ENCODE assay signal across 13 cellular contexts in genomic region chr12:104566244-104566993, GRCh38.
DNase-seq lines count a peak whose midpoint lies in the region; ATAC-seq lines count a peak whose summit lies in the region.
"Had no signal": no experiment of that assay in that cellular context is flagged by ENCODE, and none has a peak within 500 bp of the region (broad histone marks: within the 10 kb centered on the region; RNA-seq: fewer than 3 reads in every experiment).

No MANE protein-coding gene starts in this region.

- no peak overlapping the region for H3K4me3 Mint-ChIP-seq in T-helper 1 cell treated with Interleukin-12 subunit alpha and Interleukin-12 subunit beta and Interleukin-4 antibody, amounts not matched to agents 30 μg/mL and 1 μg/mL, for 36 hours
- no peak overlapping the region for H3K4me3 Mint-ChIP-seq in T-helper 17 cell
- H3K4me3 Mint-ChIP-seq: mesothelial cell of epicardium, type B pancreatic cell had no signal

- no peaks in the 10 kb centered on the region for H3K27me3 Mint-ChIP-seq in T-helper 1 cell treated with Interleukin-12 subunit alpha and Interleukin-12 subunit beta and Interleukin-4 antibody, amounts not matched to agents 30 μg/mL and 1 μg/mL, for 36 hours (ENCODE audit: low read depth)
- no peaks in the 10 kb centered on the region for H3K27me3 Mint-ChIP-seq in T-helper 17 cell
- H3K27me3 Mint-ChIP-seq: type B pancreatic cell had no signal

- H3K9me3 ChIP-seq in T-helper 17 cell (ENCODE audit: control insufficient read depth, low read length, poor library complexity, severe bottlenecking) = no peaks in the 10 kb centered on the region
- H3K9me3 ChIP-seq: psoas muscle had no signal

- peaks cover 48% of the 10 kb centered on the region for H3K36me3 Mint-ChIP-seq in T-helper 1 cell treated with Interleukin-12 subunit alpha and Interleukin-12 subunit beta and Interleukin-4 antibody, amounts not matched to agents 30 μg/mL and 1 μg/mL, for 36 hours (ENCODE audit: low read depth)
- H3K36me3 Mint-ChIP-seq in T-helper 17 cell (ENCODE audit: low read depth) = peaks cover 4% of the 10 kb centered on the region

- peaks cover 22% of the 10 kb centered on the region for H3K9me3 Mint-ChIP-seq in T-helper 1 cell treated with Interleukin-12 subunit alpha and Interleukin-12 subunit beta and Interleukin-4 antibody, amounts not matched to agents 30 μg/mL and 1 μg/mL, for 36 hours
- H3K9me3 Mint-ChIP-seq: type B pancreatic cell had no signal

- DNase-seq in T-helper 1 cell = no peak
- DNase-seq in T-helper 17 cell = no peak
- DNase-seq in activated naive CD8-positive, alpha-beta T cell treated with anti-CD3 and anti-CD28 coated beads, Interleukin-2, amount 50 U/mL, for 16 hours (ENCODE audit: low read depth, low spot score) = peak; percentile 4
- DNase-seq in stimulated activated CD4-positive, alpha-beta T cell treated with anti-CD3 and anti-CD28 coated beads, Interleukin-4, amount 100 ng/mL, for 1 hour = peak; percentile 43
- DNase-seq in cardiac septum (ENCODE audit: low spot score) = no peak
- DNase-seq in activated gamma-delta T cell (lab: John Stamatoyannopoulos, UW) = no peak
- no peak for DNase-seq in NOMO-1 treated with DMSO at 0.1 percent for 48 hours (lab: John Stamatoyannopoulos, UW; ENCODE audit: unreplicated experiment)
- DNase-seq: NCI-H226, PC-3, psoas muscle had no signal

- intact Hi-C loops in cardiac septum (cut with DNase I) = no loop called here

- ATAC-seq in T-helper 17 cell = no peak
- ATAC-seq: PC-3, psoas muscle had no signal

- H3K27ac Mint-ChIP-seq in T-helper 1 cell treated with Interleukin-12 subunit alpha and Interleukin-12 subunit beta and Interleukin-4 antibody, amounts not matched to agents 30 μg/mL and 1 μg/mL, for 36 hours = peak overlapping the region; percentile 23
- peak overlapping the region; percentile 89 for H3K27ac Mint-ChIP-seq in T-helper 17 cell
- H3K27ac Mint-ChIP-seq: mesothelial cell of epicardium, type B pancreatic cell had no signal

- peaks cover 54% of the 10 kb centered on the region for H3K4me1 Mint-ChIP-seq in T-helper 1 cell treated with Interleukin-12 subunit alpha and Interleukin-12 subunit beta and Interleukin-4 antibody, amounts not matched to agents 30 μg/mL and 1 μg/mL, for 36 hours (ENCODE audit: low read depth)
- H3K4me1 Mint-ChIP-seq in T-helper 17 cell = peaks cover 48% of the 10 kb centered on the region
- H3K4me1 Mint-ChIP-seq: mesothelial cell of epicardium had no signal

Comparison
In these comparisons a context has a peak if more than half of its experiments do, and no peak if none do; other contexts are left out.
1. DNase-seq: peak in activated naive CD8-positive, alpha-beta T cell treated with anti-CD3 and anti-CD28 coated beads, Interleukin-2, amount 50 U/mL, for 16 hours (single experiment) and stimulated activated CD4-positive, alpha-beta T cell treated with anti-CD3 and anti-CD28 coated beads, Interleukin-4, amount 100 ng/mL, for 1 hour (single experiment); none in T-helper 1 cell (0 of 5), T-helper 17 cell (0 of 3), cardiac septum (single experiment), activated gamma-delta T cell (single experiment) and NOMO-1 treated with DMSO at 0.1 percent for 48 hours (single experiment).